Comparison of ENCODE assay signal across 22 cellular contexts in genomic region chr9:123121457-123121856, GRCh38.
"Had no signal": no experiment of that assay in that cellular context is flagged by ENCODE, and none has a peak within 500 bp of the region (broad histone marks: within the 10 kb centered on the region; RNA-seq: fewer than 3 reads in every experiment).

No MANE protein-coding gene starts in this region.

- H3K4me1 ChIP-seq: foreskin keratinocyte, lower lobe of right lung had no signal

- H3K36me3 Mint-ChIP-seq: natural killer cell treated with Interleukin-12 subunit alpha and Interleukin-12 subunit beta and Interleukin-15 and Interleukin-18, amount 100 ng/mL, for 72 hours had no signal

- H3K27ac Mint-ChIP-seq: dendritic cell treated with granulocyte-macrophage colony-stimulating factor and Interleukin-4, amounts not matched to agents 40 ng/mL and 50 ng/mL, for 4 days; effector memory CD8-positive, alpha-beta T cell; natural killer cell treated with Interleukin-12 subunit alpha and Interleukin-12 subunit beta and Interleukin-15 and Interleukin-18, amount 100 ng/mL, for 72 hours; T-helper 17 cell had no signal

- H3K9me3 Mint-ChIP-seq: dendritic cell treated with granulocyte-macrophage colony-stimulating factor and Interleukin-4, amounts not matched to agents 40 ng/mL and 50 ng/mL, for 4 days; effector memory CD8-positive, alpha-beta T cell; natural killer cell treated with Interleukin-12 subunit alpha and Interleukin-12 subunit beta and Interleukin-15 and Interleukin-18, amount 100 ng/mL, for 72 hours had no signal

- H3K4me3 Mint-ChIP-seq: dendritic cell treated with granulocyte-macrophage colony-stimulating factor and Interleukin-4, amounts not matched to agents 40 ng/mL and 50 ng/mL, for 4 days; effector memory CD8-positive, alpha-beta T cell; natural killer cell treated with Interleukin-12 subunit alpha and Interleukin-12 subunit beta and Interleukin-15 and Interleukin-18, amount 100 ng/mL, for 72 hours; T-helper 17 cell had no signal

- H3K27me3 ChIP-seq: foreskin keratinocyte, tibial artery had no signal

- H3K9me3 ChIP-seq: lower lobe of right lung, tibial artery had no signal

- DNase-seq: activated CD4-positive, alpha-beta T cell treated with anti-CD3 and anti-CD28 coated beads, Interleukin-2, amount 50 U/mL, for 48 hours; activated CD4-positive, CD25-positive, alpha-beta regulatory T cell treated with anti-CD3 and anti-CD28 coated beads, Interleukin-2, amount 50 U/mL, for 72 hours; activated T-cell treated with anti-CD3 and anti-CD28 coated beads for 4 hours; effector memory CD8-positive, alpha-beta T cell; glutamatergic neuron; hippocampal formation; lower lobe of right lung; retina; stimulated activated CD4-positive, alpha-beta T cell treated with anti-CD3 and anti-CD28 coated beads, Interleukin-12 subunit alpha, Interleukin-12 subunit beta, amount 100 ng/mL, for 4 hours; stimulated activated CD4-positive, alpha-beta T cell treated with anti-CD3 and anti-CD28 coated beads, Interleukin-1b, Interleukin-23, amount 100 ng/mL, for 48 hours; stimulated activated CD8-positive, alpha-beta memory T cell treated with anti-CD3 and anti-CD28 coated beads, Interleukin-4, amount 100 ng/mL, for 48 hours; stimulated activated naive CD4-positive, alpha-beta T cell; substantia nigra; T-helper 17 cell; tibial artery had no signal

- FAIRE-seq: astrocyte, bronchial epithelial cell, urothelium cell line had no signal

- H3K4me3 ChIP-seq: lower lobe of right lung, tibial artery had no signal

- ATAC-seq: effector memory CD8-positive, alpha-beta T cell; foreskin keratinocyte; lower lobe of right lung; natural killer cell treated with Interleukin-12 subunit alpha and Interleukin-12 subunit beta and Interleukin-15 and Interleukin-18, amount 100 ng/mL, for 72 hours; T-helper 17 cell had no signal

- H3K27me3 Mint-ChIP-seq: dendritic cell treated with granulocyte-macrophage colony-stimulating factor and Interleukin-4, amounts not matched to agents 40 ng/mL and 50 ng/mL, for 4 days; effector memory CD8-positive, alpha-beta T cell; natural killer cell treated with Interleukin-12 subunit alpha and Interleukin-12 subunit beta and Interleukin-15 and Interleukin-18, amount 100 ng/mL, for 72 hours; T-helper 17 cell had no signal

- H3K27ac ChIP-seq: foreskin keratinocyte, lower lobe of right lung, tibial artery, VCaP had no signal

- H3K4me1 Mint-ChIP-seq: T-helper 17 cell had no signal
